ENCODE assay signal across 1 cellular context in the genomic region with DNA sequence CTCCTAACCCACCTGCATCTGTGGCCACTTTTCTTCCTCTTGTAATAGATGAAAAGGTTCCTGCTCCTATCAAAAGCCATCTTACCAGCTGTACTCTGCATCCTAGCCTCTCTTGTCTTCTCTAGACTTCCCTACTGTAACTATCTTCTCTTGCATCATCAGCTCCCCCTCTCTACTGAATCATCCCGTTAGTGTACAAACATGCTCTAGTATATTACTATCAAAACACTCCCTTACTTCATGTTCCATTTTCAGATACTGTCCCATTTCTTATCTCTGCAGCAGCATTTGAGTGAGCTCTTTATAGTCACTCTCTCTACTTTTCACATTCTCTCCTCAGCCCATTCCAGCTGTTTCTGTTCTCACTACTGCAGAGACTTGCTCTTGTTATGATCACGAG.
TF ChIP-seq lines count a peak whose summit lies in the region.

No MANE protein-coding gene starts in this region.

TF ChIP-seq in K562, 482 proteins besides CTCF, POLR2A, EP300 and RAD21 (continued from another document and continues in another):
- 0 out of 4 replicates have a peak, but pooled peaks of 1 of the 2 experiments have one; percentile 17 for TF ChIP-seq FOXK2 (conservative IDR thresholded peaks at IDR 0.05 in 1 of 2, IDR thresholded peaks at IDR 0.05 in 1 of 2; ENCODE audit: low read depth in 2 of 2)
- TF ChIP-seq RCOR1 (IDR thresholded peaks at IDR 0.05; ENCODE audit: borderline replicate concordance in 1 of 2, low read depth in 2 of 2, low read length in 2 of 2): peak in 1 of 2 experiments; percentile 37; a peak in 1 of 4 replicates
- TF ChIP-seq MCM3 (IDR thresholded peaks at IDR 0.05): no peak
- TF ChIP-seq FOXP1 (CRISPR knock-in tag; IDR thresholded peaks at IDR 0.05): no peak
- TF ChIP-seq TCF7 (IDR thresholded peaks at IDR 0.05; ENCODE audit: borderline replicate concordance): no peak
- TF ChIP-seq, protein P1, sequence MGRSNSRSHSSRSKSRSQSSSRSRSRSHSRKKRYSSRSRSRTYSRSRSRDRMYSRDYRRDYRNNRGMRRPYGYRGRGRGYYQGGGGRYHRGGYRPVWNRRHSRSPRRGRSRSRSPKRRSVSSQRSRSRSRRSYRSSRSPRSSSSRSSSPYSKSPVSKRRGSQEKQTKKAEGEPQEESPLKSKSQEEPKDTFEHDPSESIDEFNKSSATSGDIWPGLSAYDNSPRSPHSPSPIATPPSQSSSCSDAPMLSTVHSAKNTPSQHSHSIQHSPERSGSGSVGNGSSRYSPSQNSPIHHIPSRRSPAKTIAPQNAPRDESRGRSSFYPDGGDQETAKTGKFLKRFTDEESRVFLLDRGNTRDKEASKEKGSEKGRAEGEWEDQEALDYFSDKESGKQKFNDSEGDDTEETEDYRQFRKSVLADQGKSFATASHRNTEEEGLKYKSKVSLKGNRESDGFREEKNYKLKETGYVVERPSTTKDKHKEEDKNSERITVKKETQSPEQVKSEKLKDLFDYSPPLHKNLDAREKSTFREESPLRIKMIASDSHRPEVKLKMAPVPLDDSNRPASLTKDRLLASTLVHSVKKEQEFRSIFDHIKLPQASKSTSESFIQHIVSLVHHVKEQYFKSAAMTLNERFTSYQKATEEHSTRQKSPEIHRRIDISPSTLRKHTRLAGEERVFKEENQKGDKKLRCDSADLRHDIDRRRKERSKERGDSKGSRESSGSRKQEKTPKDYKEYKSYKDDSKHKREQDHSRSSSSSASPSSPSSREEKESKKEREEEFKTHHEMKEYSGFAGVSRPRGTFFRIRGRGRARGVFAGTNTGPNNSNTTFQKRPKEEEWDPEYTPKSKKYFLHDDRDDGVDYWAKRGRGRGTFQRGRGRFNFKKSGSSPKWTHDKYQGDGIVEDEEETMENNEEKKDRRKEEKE (IDR thresholded peaks at IDR 0.05; ENCODE audit: borderline replicate concordance in 1 of 2, control insufficient read depth in 1 of 2, low read depth in 2 of 2, low read length in 1 of 2): no peak
- no peak for TF ChIP-seq SIN3A (IDR thresholded peaks at IDR 0.05; ENCODE audit: borderline replicate concordance in 2 of 2, control insufficient read depth in 1 of 2, low read depth in 2 of 2, low read length in 2 of 2)
- TF ChIP-seq JUND (IDR thresholded peaks at IDR 0.05; ENCODE audit: borderline replicate concordance, low read depth, low read length): peak; percentile 83
- peak; percentile 69; the same call in 1 of the 3 replicates for TF ChIP-seq JUND (tag; IDR thresholded peaks at IDR 0.05; ENCODE audit: borderline replicate concordance, low read depth, low read length)
- TF ChIP-seq TGIF2 (CRISPR knock-in tag; IDR thresholded peaks at IDR 0.05): no peak
- no peak for TF ChIP-seq NFXL1 (CRISPR knock-in tag; IDR thresholded peaks at IDR 0.05)
- TF ChIP-seq, protein P2, sequence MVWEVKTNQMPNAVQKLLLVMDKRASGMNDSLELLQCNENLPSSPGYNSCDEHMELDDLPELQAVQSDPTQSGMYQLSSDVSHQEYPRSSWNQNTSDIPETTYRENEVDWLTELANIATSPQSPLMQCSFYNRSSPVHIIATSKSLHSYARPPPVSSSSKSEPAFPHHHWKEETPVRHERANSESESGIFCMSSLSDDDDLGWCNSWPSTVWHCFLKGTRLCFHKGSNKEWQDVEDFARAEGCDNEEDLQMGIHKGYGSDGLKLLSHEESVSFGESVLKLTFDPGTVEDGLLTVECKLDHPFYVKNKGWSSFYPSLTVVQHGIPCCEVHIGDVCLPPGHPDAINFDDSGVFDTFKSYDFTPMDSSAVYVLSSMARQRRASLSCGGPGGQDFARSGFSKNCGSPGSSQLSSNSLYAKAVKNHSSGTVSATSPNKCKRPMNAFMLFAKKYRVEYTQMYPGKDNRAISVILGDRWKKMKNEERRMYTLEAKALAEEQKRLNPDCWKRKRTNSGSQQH (CRISPR knock-in tag; IDR thresholded peaks at IDR 0.05): no peak
- 0 out of 2 replicates have a peak, but pooled peaks have one; percentile 59 for TF ChIP-seq EHMT2 (IDR thresholded peaks at IDR 0.05)
- no peak for TF ChIP-seq NFIX (CRISPR knock-in tag; IDR thresholded peaks at IDR 0.05; ENCODE audit: low read depth)
- TF ChIP-seq CUX1 (CRISPR knock-in tag; IDR thresholded peaks at IDR 0.05): no peak
- no peak for TF ChIP-seq CREM (IDR thresholded peaks at IDR 0.05; ENCODE audit: low read depth)
- TF ChIP-seq, protein P3, sequence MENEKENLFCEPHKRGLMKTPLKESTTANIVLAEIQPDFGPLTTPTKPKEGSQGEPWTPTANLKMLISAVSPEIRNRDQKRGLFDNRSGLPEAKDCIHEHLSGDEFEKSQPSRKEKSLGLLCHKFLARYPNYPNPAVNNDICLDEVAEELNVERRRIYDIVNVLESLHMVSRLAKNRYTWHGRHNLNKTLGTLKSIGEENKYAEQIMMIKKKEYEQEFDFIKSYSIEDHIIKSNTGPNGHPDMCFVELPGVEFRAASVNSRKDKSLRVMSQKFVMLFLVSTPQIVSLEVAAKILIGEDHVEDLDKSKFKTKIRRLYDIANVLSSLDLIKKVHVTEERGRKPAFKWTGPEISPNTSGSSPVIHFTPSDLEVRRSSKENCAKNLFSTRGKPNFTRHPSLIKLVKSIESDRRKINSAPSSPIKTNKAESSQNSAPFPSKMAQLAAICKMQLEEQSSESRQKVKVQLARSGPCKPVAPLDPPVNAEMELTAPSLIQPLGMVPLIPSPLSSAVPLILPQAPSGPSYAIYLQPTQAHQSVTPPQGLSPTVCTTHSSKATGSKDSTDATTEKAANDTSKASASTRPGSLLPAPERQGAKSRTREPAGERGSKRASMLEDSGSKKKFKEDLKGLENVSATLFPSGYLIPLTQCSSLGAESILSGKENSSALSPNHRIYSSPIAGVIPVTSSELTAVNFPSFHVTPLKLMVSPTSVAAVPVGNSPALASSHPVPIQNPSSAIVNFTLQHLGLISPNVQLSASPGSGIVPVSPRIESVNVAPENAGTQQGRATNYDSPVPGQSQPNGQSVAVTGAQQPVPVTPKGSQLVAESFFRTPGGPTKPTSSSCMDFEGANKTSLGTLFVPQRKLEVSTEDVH (IDR thresholded peaks at IDR 0.05; ENCODE audit: low read depth, partially characterized antibody): no peak
- peak; percentile 65; the same call in 1 of the 2 replicates for TF ChIP-seq MEF2D (tag; conservative IDR thresholded peaks at IDR 0.05; ENCODE audit: low read depth)
- TF ChIP-seq, protein P4, sequence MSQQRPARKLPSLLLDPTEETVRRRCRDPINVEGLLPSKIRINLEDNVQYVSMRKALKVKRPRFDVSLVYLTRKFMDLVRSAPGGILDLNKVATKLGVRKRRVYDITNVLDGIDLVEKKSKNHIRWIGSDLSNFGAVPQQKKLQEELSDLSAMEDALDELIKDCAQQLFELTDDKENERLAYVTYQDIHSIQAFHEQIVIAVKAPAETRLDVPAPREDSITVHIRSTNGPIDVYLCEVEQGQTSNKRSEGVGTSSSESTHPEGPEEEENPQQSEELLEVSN (IDR thresholded peaks at IDR 0.05; ENCODE audit: borderline replicate concordance in 1 of 2, extremely low read depth in 1 of 2, insufficient read depth in 1 of 2, insufficient read length in 1 of 2, low read depth in 1 of 2, low read length in 1 of 2, poor library complexity in 1 of 2, severe bottlenecking in 1 of 2): no peak
- TF ChIP-seq POLR3A (IDR thresholded peaks at IDR 0.05; ENCODE audit: borderline replicate concordance, extremely low read depth, insufficient read depth, insufficient read length): no peak
- 0 out of 2 replicates have a peak, but pooled peaks have one; percentile 36 for TF ChIP-seq MTA3 (IDR thresholded peaks at IDR 0.05; ENCODE audit: borderline replicate concordance)
- no peak for TF ChIP-seq HDGF (IDR thresholded peaks at IDR 0.05)
- TF ChIP-seq U2AF2 (optimal IDR thresholded peaks at IDR 0.05; ENCODE audit: low read depth, low read length): no peak
- no peak for TF ChIP-seq MYBL2 (IDR thresholded peaks at IDR 0.05; ENCODE audit: low read depth)
- TF ChIP-seq MYBL2 (CRISPR knock-in tag; IDR thresholded peaks at IDR 0.05; ENCODE audit: borderline replicate concordance): no peak
- no peak for TF ChIP-seq ZNF280B (CRISPR knock-in tag; IDR thresholded peaks at IDR 0.05)
- TF ChIP-seq ZFP1 (CRISPR knock-in tag; IDR thresholded peaks at IDR 0.05): no peak
- TF ChIP-seq HOXB6 (CRISPR knock-in tag; IDR thresholded peaks at IDR 0.05; ENCODE audit: borderline replicate concordance): no peak
- TF ChIP-seq IFI16 (CRISPR knock-in tag; IDR thresholded peaks at IDR 0.05): no peak
- peak; percentile 69 for TF ChIP-seq ARID1B (IDR thresholded peaks at IDR 0.05)
- peak; percentile 16; the same call in 1 of the 2 replicates for TF ChIP-seq VEZF1 (CRISPR knock-in tag; IDR thresholded peaks at IDR 0.05)
- TF ChIP-seq BHLHE40 (IDR thresholded peaks at IDR 0.05; ENCODE audit: low read length): no peak
- TF ChIP-seq, protein P5, sequence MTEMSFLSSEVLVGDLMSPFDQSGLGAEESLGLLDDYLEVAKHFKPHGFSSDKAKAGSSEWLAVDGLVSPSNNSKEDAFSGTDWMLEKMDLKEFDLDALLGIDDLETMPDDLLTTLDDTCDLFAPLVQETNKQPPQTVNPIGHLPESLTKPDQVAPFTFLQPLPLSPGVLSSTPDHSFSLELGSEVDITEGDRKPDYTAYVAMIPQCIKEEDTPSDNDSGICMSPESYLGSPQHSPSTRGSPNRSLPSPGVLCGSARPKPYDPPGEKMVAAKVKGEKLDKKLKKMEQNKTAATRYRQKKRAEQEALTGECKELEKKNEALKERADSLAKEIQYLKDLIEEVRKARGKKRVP (CRISPR knock-in tag; IDR thresholded peaks at IDR 0.05): peak; percentile 52; the same call in 1 of the 2 replicates
- TF ChIP-seq, protein P6, sequence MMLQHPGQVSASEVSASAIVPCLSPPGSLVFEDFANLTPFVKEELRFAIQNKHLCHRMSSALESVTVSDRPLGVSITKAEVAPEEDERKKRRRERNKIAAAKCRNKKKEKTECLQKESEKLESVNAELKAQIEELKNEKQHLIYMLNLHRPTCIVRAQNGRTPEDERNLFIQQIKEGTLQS (IDR thresholded peaks at IDR 0.05): peak; percentile 99
- TF ChIP-seq, protein P6 (CRISPR knock-in tag; conservative IDR thresholded peaks at IDR 0.05): peak; percentile 42; the same call in 1 of the 2 replicates
- TF ChIP-seq MAX (CRISPR knock-in tag; IDR thresholded peaks at IDR 0.05): no peak
